22 cellular contexts compared by ENCODE assay signal in genomic region chr4:123278755-123279154, GRCh38.
"Had no signal": no experiment of that assay in that cellular context is flagged by ENCODE, and none has a peak within 500 bp of the region (broad histone marks: within the 10 kb centered on the region; RNA-seq: fewer than 3 reads in every experiment).

No MANE protein-coding gene starts in this region.

- H3K4me3 Mint-ChIP-seq: natural killer cell treated with Interleukin-12 subunit alpha and Interleukin-12 subunit beta and Interleukin-15 and Interleukin-18, amount 100 ng/mL, for 72 hours; neural progenitor cell had no signal

- H3K9ac ChIP-seq: neural progenitor cell had no signal

- DNase-seq: cortex of kidney; dorsolateral prefrontal cortex; effector CD8-positive, alpha-beta T cell; foreskin keratinocyte; head of caudate nucleus; left colon; left ventricle myocardium superior; mesenchymal stem cell; midbrain; nucleus accumbens; ovary; sigmoid colon; stimulated activated CD4-positive, alpha-beta T cell treated with anti-CD3 and anti-CD28 coated beads, Interleukin-2, amount 100 ng/mL, for 24 hours; stimulated activated CD4-positive, alpha-beta T cell treated with anti-CD3 and anti-CD28 coated beads, Interleukin-4, amount 100 ng/mL, for 4 hours; stimulated activated naive CD4-positive, alpha-beta T cell; trophoblast cell had no signal

- H3K36me3 ChIP-seq: neural progenitor cell, ovary, right atrium auricular region, sigmoid colon had no signal

- H3K4me2 ChIP-seq: hepatocyte, neural progenitor cell had no signal

- H2AFZ ChIP-seq: hepatocyte, neural progenitor cell had no signal

- H3K4me3 ChIP-seq: dorsolateral prefrontal cortex, hepatocyte, lung, neural progenitor cell, ovary, right atrium auricular region, sigmoid colon, skin epidermis had no signal

- H3K79me2 ChIP-seq: hepatocyte had no signal

- H3K27ac ChIP-seq: dorsolateral prefrontal cortex, foreskin keratinocyte, hepatocyte, neural progenitor cell, ovary, right atrium auricular region, sigmoid colon, skin epidermis had no signal

- H3K27ac Mint-ChIP-seq: natural killer cell treated with Interleukin-12 subunit alpha and Interleukin-12 subunit beta and Interleukin-15 and Interleukin-18, amount 100 ng/mL, for 72 hours; neural progenitor cell had no signal

- H3K9me3 ChIP-seq: ovary, right atrium auricular region, sigmoid colon had no signal

- H3K27me3 ChIP-seq: dorsolateral prefrontal cortex, foreskin keratinocyte, hepatocyte, neural progenitor cell, ovary, right atrium auricular region, sigmoid colon had no signal

- H3K4me1 ChIP-seq: foreskin keratinocyte, right atrium auricular region had no signal
